19 cellular contexts compared by ENCODE assay signal in genomic region chr11:126313826-126314225, GRCh38.
"Had no signal": no experiment of that assay in that cellular context is flagged by ENCODE, and none has a peak within 500 bp of the region (broad histone marks: within the 10 kb centered on the region; RNA-seq: fewer than 3 reads in every experiment).

No MANE protein-coding gene starts in this region.

- H3K36me3 ChIP-seq: right lobe of liver had no signal

- H3K27me3 Mint-ChIP-seq: activated CD4-positive, alpha-beta T cell treated with anti-CD3 and anti-CD28 coated beads for 36 hours; activated CD8-positive, alpha-beta T cell treated with anti-CD3 and anti-CD28 coated beads for 36 hours; activated naive CD8-positive, alpha-beta T cell treated with anti-CD3 and anti-CD28 coated beads, Interleukin-2, amount 50 U/mL, for 24 hours; naive thymus-derived CD8-positive, alpha-beta T cell; stimulated activated naive CD8-positive, alpha-beta T cell treated with anti-CD3 and anti-CD28 coated beads, Interleukin-15, amount 100 ng/mL, for 72 hours had no signal

- H3K27ac ChIP-seq: heart left ventricle, psoas muscle, right lobe of liver, testis, WERI-Rb-1 had no signal

- H3K9me3 Mint-ChIP-seq: activated naive CD8-positive, alpha-beta T cell treated with anti-CD3 and anti-CD28 coated beads, Interleukin-2, amount 50 U/mL, for 24 hours; activated T-cell treated with anti-CD3 and anti-CD28 coated beads, Interleukin-2, amount 50 U/mL, for 72 hours had no signal

- H3K4me3 Mint-ChIP-seq: activated CD4-positive, alpha-beta T cell treated with anti-CD3 and anti-CD28 coated beads for 36 hours; activated CD8-positive, alpha-beta T cell treated with anti-CD3 and anti-CD28 coated beads for 36 hours; activated naive CD8-positive, alpha-beta T cell treated with anti-CD3 and anti-CD28 coated beads, Interleukin-2, amount 50 U/mL, for 24 hours; activated T-cell treated with anti-CD3 and anti-CD28 coated beads, Interleukin-2, amount 50 U/mL, for 72 hours; naive thymus-derived CD8-positive, alpha-beta T cell; stimulated activated naive CD8-positive, alpha-beta T cell treated with anti-CD3 and anti-CD28 coated beads, Interleukin-15, amount 100 ng/mL, for 72 hours had no signal

- H3K27me3 ChIP-seq: heart left ventricle, right lobe of liver, testis had no signal

- H3K4me3 ChIP-seq: heart left ventricle, mucosa of descending colon, psoas muscle, right lobe of liver, testis had no signal

- H3K9me3 ChIP-seq: heart left ventricle, mucosa of descending colon, psoas muscle, right lobe of liver, testis had no signal

- ATAC-seq: activated CD4-positive, alpha-beta T cell treated with anti-CD3 and anti-CD28 coated beads for 36 hours; activated CD8-positive, alpha-beta T cell treated with anti-CD3 and anti-CD28 coated beads for 36 hours; activated naive CD8-positive, alpha-beta T cell treated with anti-CD3 and anti-CD28 coated beads, Interleukin-2, amount 50 U/mL, for 24 hours; activated T-cell treated with anti-CD3 and anti-CD28 coated beads, Interleukin-2, amount 50 U/mL, for 72 hours; heart left ventricle; left lobe of liver; naive thymus-derived CD8-positive, alpha-beta T cell; psoas muscle; right lobe of liver; stimulated activated naive CD8-positive, alpha-beta T cell treated with anti-CD3 and anti-CD28 coated beads, Interleukin-15, amount 100 ng/mL, for 72 hours had no signal

- DNase-seq: activated CD4-positive, alpha-beta T cell treated with anti-CD3 and anti-CD28 coated beads for 36 hours; activated CD8-positive, alpha-beta memory T cell treated with anti-CD3 and anti-CD28 coated beads, Interleukin-2, amount 50 U/mL, for 4 hours; activated CD8-positive, alpha-beta T cell treated with anti-CD3 and anti-CD28 coated beads for 36 hours; activated gamma-delta T cell treated with Interleukin-2 at 50 U/mL for 16 hours; activated naive CD8-positive, alpha-beta T cell treated with anti-CD3 and anti-CD28 coated beads, Interleukin-2, amount 50 U/mL, for 24 hours; activated T-cell treated with anti-CD3 and anti-CD28 coated beads, Interleukin-2, amount 50 U/mL, for 72 hours; foreskin melanocyte; heart left ventricle; naive thymus-derived CD8-positive, alpha-beta T cell; psoas muscle; right lobe of liver; stimulated activated CD4-positive, alpha-beta T cell treated with anti-CD3 and anti-CD28 coated beads, Interleukin-2, amount 100 ng/mL, for 24 hours; stimulated activated naive CD8-positive, alpha-beta T cell treated with anti-CD3 and anti-CD28 coated beads, Interleukin-15, amount 100 ng/mL, for 72 hours; testis; WERI-Rb-1 had no signal

- FAIRE-seq: astrocyte, islet of Langerhans had no signal

- H3K27ac Mint-ChIP-seq: activated CD8-positive, alpha-beta T cell treated with anti-CD3 and anti-CD28 coated beads for 36 hours; activated naive CD8-positive, alpha-beta T cell treated with anti-CD3 and anti-CD28 coated beads, Interleukin-2, amount 50 U/mL, for 24 hours; activated T-cell treated with anti-CD3 and anti-CD28 coated beads, Interleukin-2, amount 50 U/mL, for 72 hours had no signal
